21 cellular contexts compared by ENCODE assay signal in genomic region chr10:33209777-33210176, GRCh38.
"Had no signal": no experiment of that assay in that cellular context is flagged by ENCODE, and none has a peak within 500 bp of the region (broad histone marks: within the 10 kb centered on the region; RNA-seq: fewer than 3 reads in every experiment).

No MANE protein-coding gene starts in this region.

- H3K9ac ChIP-seq: SK-N-SH had no signal

- H3K4me1 ChIP-seq: breast epithelium, SJCRH30 had no signal

- H3K4me3 ChIP-seq: breast epithelium, SJCRH30 had no signal

- H3K4me3 Mint-ChIP-seq: activated CD8-positive, alpha-beta T cell treated with anti-CD3 and anti-CD28 coated beads for 36 hours; activated naive CD4-positive, alpha-beta T cell treated with anti-CD3 and anti-CD28 coated beads, Interleukin-2, amount 10 ng/mL, durations not matched to agents 7 days and 5 days; activated naive CD8-positive, alpha-beta T cell treated with anti-CD3 and anti-CD28 coated beads for 36 hours; activated T-cell treated with anti-CD3 and anti-CD28 coated beads, Interleukin-2, amount 50 U/mL, for 72 hours had no signal

- H3K36me3 ChIP-seq: breast epithelium had no signal

- H3K36me3 Mint-ChIP-seq: activated naive CD4-positive, alpha-beta T cell treated with anti-CD3 and anti-CD28 coated beads, Interleukin-2, amount 10 ng/mL, durations not matched to agents 7 days and 5 days had no signal

- H3K9me3 ChIP-seq: breast epithelium, SJCRH30, SK-N-SH had no signal

- H3K27ac ChIP-seq: breast epithelium, SJCRH30, VCaP had no signal

- H3K9me3 Mint-ChIP-seq: activated CD8-positive, alpha-beta T cell treated with anti-CD3 and anti-CD28 coated beads for 36 hours; activated naive CD8-positive, alpha-beta T cell treated with anti-CD3 and anti-CD28 coated beads for 36 hours; activated T-helper 2 cell treated with anti-CD3 and anti-CD28 coated beads, Interferon-gamma antibody, Interleukin-2, Interleukin-4, amounts not matched to agents 10 μg/mL and 5 μg/mL and 100 μg/mL, durations not matched to agents 14 hours and 24 hours and 36 hours had no signal

- H3K27ac Mint-ChIP-seq: activated CD8-positive, alpha-beta T cell treated with anti-CD3 and anti-CD28 coated beads for 36 hours; activated naive CD4-positive, alpha-beta T cell treated with anti-CD3 and anti-CD28 coated beads, Interleukin-2, amount 10 ng/mL, durations not matched to agents 7 days and 5 days; activated naive CD8-positive, alpha-beta T cell treated with anti-CD3 and anti-CD28 coated beads for 36 hours; activated T-cell treated with anti-CD3 and anti-CD28 coated beads, Interleukin-2, amount 50 U/mL, for 72 hours; activated T-helper 2 cell treated with anti-CD3 and anti-CD28 coated beads, Interferon-gamma antibody, Interleukin-2, Interleukin-4, amounts not matched to agents 10 μg/mL and 5 μg/mL and 100 μg/mL, durations not matched to agents 14 hours and 24 hours and 36 hours had no signal

- H3K4me2 ChIP-seq: SK-N-SH had no signal

- DNase-seq: activated CD4-positive, CD25-positive, alpha-beta regulatory T cell; activated CD8-positive, alpha-beta memory T cell treated with anti-CD3 and anti-CD28 coated beads, Interleukin-2, amount 50 U/mL, for 4 hours; activated CD8-positive, alpha-beta T cell treated with anti-CD3 and anti-CD28 coated beads for 36 hours; activated gamma-delta T cell treated with Interleukin-2 at 50 U/mL for 16 hours; activated naive CD4-positive, alpha-beta T cell treated with anti-CD3 and anti-CD28 coated beads, Interleukin-2, amount 10 ng/mL, durations not matched to agents 7 days and 5 days; activated naive CD8-positive, alpha-beta T cell treated with anti-CD3 and anti-CD28 coated beads for 36 hours; activated T-cell treated with anti-CD3 and anti-CD28 coated beads, Interleukin-2, amount 50 U/mL, for 72 hours; caudate nucleus; KG1; MM.1S; NCI-H1105; NCI-H1436; NCI-H1694 treated with DMSO at 0.1 percent for 48 hours; NCI-H2029 treated with DMSO at 0.1 percent for 48 hours; NCI-H510A treated with DMSO at 0.1 percent for 48 hours; SJCRH30; SK-N-SH; T-helper 1 cell had no signal

- H3K27me3 Mint-ChIP-seq: activated CD8-positive, alpha-beta T cell treated with anti-CD3 and anti-CD28 coated beads for 36 hours; activated naive CD4-positive, alpha-beta T cell treated with anti-CD3 and anti-CD28 coated beads, Interleukin-2, amount 10 ng/mL, durations not matched to agents 7 days and 5 days; activated naive CD8-positive, alpha-beta T cell treated with anti-CD3 and anti-CD28 coated beads for 36 hours had no signal

- H3K27me3 ChIP-seq: breast epithelium, SJCRH30 had no signal
